In genomic region chr4:101791189-101791572, GRCh38 we compare ENCODE assay signal across 8 cellular contexts. TPM values are rescaled to one million over a fixed set of nuclear protein-coding genes. Genes with fewer than 3 reads are reported as not detected.
DNase-seq lines count a peak whose midpoint lies in the region; ATAC-seq, FAIRE-seq and TF ChIP-seq lines count a peak whose summit lies in the region.

No MANE protein-coding gene starts in this region.

- H3K4me3 Mint-ChIP-seq in activated naive CD4-positive, alpha-beta T cell treated with anti-CD3 and anti-CD28 coated beads for 36 hours = peak overlapping the region; percentile 50

- peak overlapping the region; percentile 59; the same call in 1 of the 2 replicates for H3K4me3 ChIP-seq in GM12878
- H3K4me3 ChIP-seq in mesendoderm (ENCODE audit: low read length) = peak overlapping the region; percentile 42

- CTCF ChIA-PET in activated naive CD4-positive, alpha-beta T cell treated with anti-CD3 and anti-CD28 coated beads for 36 hours (lab: Charles Lee) = no interaction called here
- CTCF ChIA-PET in GM12878 (lab: Yijun Ruan, JAX) = no interaction called here

- H3K9me3 ChIP-seq in GM12878 (replicated peaks; ENCODE audit: control insufficient read depth, insufficient read depth, low read length) = no peaks in the 10 kb centered on the region

- H2BK120ac ChIP-seq in mesendoderm (ENCODE audit: low read depth, low read length) = peak overlapping the region; percentile 73

- H3K79me2 ChIP-seq in GM12878 (ENCODE audit: control insufficient read depth, insufficient read depth, low read length) = no peaks in the 10 kb centered on the region
- H3K79me2 ChIP-seq in mesendoderm (ENCODE audit: control insufficient read depth, insufficient read depth, low read length) = no peaks in the 10 kb centered on the region

- H3K27ac ChIP-seq in GM12878 (ENCODE audit: control insufficient read depth, insufficient read depth) (no peak overlapping the region), mesendoderm (ENCODE audit: low read depth, low read length) (no peak overlapping the region)

- H3K4ac ChIP-seq in mesendoderm (ENCODE audit: low read depth, low read length) = no peak overlapping the region

- H3K4me2 ChIP-seq in GM12878 (ENCODE audit: control insufficient read depth, insufficient read depth) (peak overlapping the region; percentile 87), mesendoderm (ENCODE audit: low read length) (peak overlapping the region; percentile 70)

- FAIRE-seq in GM12878 (lab: Jason Lieb, UNC) = no peak

- peak overlapping the region; percentile 41 for H2AFZ ChIP-seq in GM12878 (ENCODE audit: control insufficient read depth, low read depth, low read length)

- H3K27me3 ChIP-seq in GM12878 (replicated peaks in 1 of 2; ENCODE audit: control insufficient read depth in 2 of 2, insufficient read depth in 2 of 2, low read length in 1 of 2) = peaks cover 0 to 3% of the 10 kb centered on the region in 2 experiments; a peak in 1 of 4 replicates
- no peaks in the 10 kb centered on the region for H3K27me3 ChIP-seq in mesendoderm (ENCODE audit: insufficient read depth, low read length, poor library complexity)

- no peak overlapping the region for H3K27ac Mint-ChIP-seq in activated naive CD4-positive, alpha-beta T cell treated with anti-CD3 and anti-CD28 coated beads for 36 hours

- no peak for TF ChIP-seq POLR2A in GM12878 (IDR thresholded peaks at IDR 0.05; ENCODE audit: low read depth, low read length)

- 1% methylated on average over 11 of the region's 11 CpGs for WGBS in GM12878 (ENCODE audit: insufficient coverage, insufficient replicate concordance, low lambda C conversion rate, missing lambda C conversion rate)
- WGBS in mesendoderm (ENCODE audit: extremely low coverage, insufficient coverage, low lambda C conversion rate) = no CpG with 5 or more reads among the region's 11 CpGs

- H3K79me1 ChIP-seq in mesendoderm (ENCODE audit: low read length) = no peaks in the 10 kb centered on the region

- no peak for TF ChIP-seq EP300 in GM12878 (IDR thresholded peaks at IDR 0.05; ENCODE audit: borderline replicate concordance in 1 of 2, control insufficient read depth in 1 of 2, low read depth in 2 of 2, low read length in 2 of 2)

- BruUV-seq in GM12878 (replicated peaks; lab: Mats Ljungman, UMichigan) = no TSS peak

- SMC1A ChIA-PET in GM12878 (lab: Charles Lee; ENCODE audit: uncharacterized antibody, unreplicated experiment) = interaction anchor here (1.0 kb wide), 1 partner anchor 26 kb away, joined by 3 read pairs; no protein-coding TSS in a partner anchor

- no peak overlapping the region for H4K8ac ChIP-seq in mesendoderm (ENCODE audit: low read depth, low read length)

- H3K23ac ChIP-seq in mesendoderm (ENCODE audit: low read length) = no peak overlapping the region

- H2BK5ac ChIP-seq in mesendoderm (ENCODE audit: low read length) = no peak overlapping the region

- peaks cover 9% of the 10 kb centered on the region for H3K4me1 Mint-ChIP-seq in activated naive CD4-positive, alpha-beta T cell treated with anti-CD3 and anti-CD28 coated beads for 36 hours (ENCODE audit: low read depth)

- H2AK5ac ChIP-seq in mesendoderm (ENCODE audit: low read length) = no peak overlapping the region

- H3K27me3 Mint-ChIP-seq in activated naive CD4-positive, alpha-beta T cell treated with anti-CD3 and anti-CD28 coated beads for 36 hours (ENCODE audit: low read depth) = peaks cover 38% of the 10 kb centered on the region

- TF ChIP-seq CTCF in GM12878 (IDR thresholded peaks at IDR 0.05 in 2 of 3, conservative IDR thresholded peaks at IDR 0.05 in 1 of 3; ENCODE audit: control insufficient read depth in 2 of 3, extremely low read depth in 1 of 3, insufficient read depth in 1 of 3, low read depth in 3 of 3, low read length in 3 of 3) = no peak

- POLR2A ChIA-PET in GM12878 (lab: Charles Lee) = no interaction called here

- intact Hi-C loops in activated naive CD4-positive, alpha-beta T cell treated with anti-CD3 and anti-CD28 coated beads for 36 hours (cut with micrococcal nuclease) = no loop called here
- intact Hi-C loops in GM12878 (cut with micrococcal nuclease; ENCODE audit: unreplicated experiment) = loop anchor here (2.0 kb wide), 1 partner anchor 16 kb away; no protein-coding TSS in a partner anchor

- in situ Hi-C loops in GM12878 (cut with MboI) = no loop called here

- RAD21 ChIA-PET in GM12878 (lab: Charles Lee; ENCODE audit: unreplicated experiment) = no interaction called here

- H3K9me3 Mint-ChIP-seq in activated naive CD4-positive, alpha-beta T cell treated with anti-CD3 and anti-CD28 coated beads for 36 hours = no peaks in the 10 kb centered on the region

- H3K9ac ChIP-seq in GM12878 (ENCODE audit: control insufficient read depth, insufficient read depth, low read length) = 0 out of 2 replicates have a peak overlapping the region, but pooled peaks have one; percentile 20
- peak overlapping the region; percentile 71 for H3K9ac ChIP-seq in mesendoderm (ENCODE audit: low read length)

- H3K56ac ChIP-seq in mesendoderm (ENCODE audit: low read length) = peak overlapping the region; percentile 81

- peak overlapping the region; percentile 100 for H3K18ac ChIP-seq in mesendoderm (ENCODE audit: low read length)

- H3K4me1 ChIP-seq in GM12878 (ENCODE audit: control insufficient read depth, insufficient read depth, low read length) (peaks cover 9% of the 10 kb centered on the region), mesendoderm (ENCODE audit: control insufficient read depth, low read depth, low read length) (no peaks in the 10 kb centered on the region)

- H3K36me3 ChIP-seq in GM12878 (ENCODE audit: control insufficient read depth in 2 of 2, insufficient read depth in 2 of 2, low read length in 1 of 2) (no peaks in the 10 kb centered on the region), mesendoderm (ENCODE audit: control insufficient read depth, insufficient read depth, low read length) (no peaks in the 10 kb centered on the region)

- no peak overlapping the region for H4K5ac ChIP-seq in mesendoderm (ENCODE audit: low read length)

- no peak for TF ChIP-seq RAD21 in GM12878 (IDR thresholded peaks at IDR 0.05; ENCODE audit: insufficient read depth, low read depth, low read length)

- H4K20me1 ChIP-seq in GM12878 (ENCODE audit: control insufficient read depth, insufficient read depth) = no peaks in the 10 kb centered on the region

- no peak for DNase-seq in activated naive CD4-positive, alpha-beta T cell treated with anti-CD3 and anti-CD28 coated beads for 36 hours
- no peak for DNase-seq in activated naive CD4-positive, alpha-beta T cell treated with Interleukin-2 at 50 U/mL for 16 hours
- DNase-seq in GM12878 (ENCODE audit: low read depth, low spot score) (no peak), mesendoderm (no peak), T1000 (lab: John Stamatoyannopoulos, UW) (no peak), retina (no peak), NCI-H2227 treated with DMSO at 0.1 percent for 48 hours (lab: John Stamatoyannopoulos, UW) (no peak)

- H3K36me3 Mint-ChIP-seq in activated naive CD4-positive, alpha-beta T cell treated with anti-CD3 and anti-CD28 coated beads for 36 hours (ENCODE audit: low read depth) = no peaks in the 10 kb centered on the region

- ATAC-seq in HG03460 (IDR thresholded peaks at IDR 0.05; ENCODE audit: unreplicated experiment) (peak; percentile 1), GM12878 (peak; percentile 28)

- no peak overlapping the region for H2BK15ac ChIP-seq in mesendoderm (replicated peaks; ENCODE audit: low read depth)

TF ChIP-seq in GM12878, 131 proteins besides CTCF, POLR2A, EP300 and RAD21:
- TF ChIP-seq BMI1 (IDR thresholded peaks at IDR 0.05; ENCODE audit: borderline replicate concordance) (peak; percentile 7; the same call in 1 of the 2 replicates), STAT3 (IDR thresholded peaks at IDR 0.05; ENCODE audit: low read depth, low read length) (no peak)

RNA-seq across cellular contexts. Expression of gene BANK1, which starts 0.7 kb away (rescaled TPM):
- total RNA-seq in activated naive CD4-positive, alpha-beta T cell treated with anti-CD3 and anti-CD28 coated beads for 36 hours = under 1 TPM; 0.07 to 0.17 TPM
- total RNA-seq in GM12878 (2013; cell fraction: nucleolus; rRNA removed) = 1.9 and 2.2 TPM in 2 replicates
- total RNA-seq in GM12878 (2014; rRNA removed) = 0.17 and 0.44 TPM in 2 replicates
- total RNA-seq in GM12878 (2014; rRNA removed; fragmentation: Illumina TruSeq; extraction: Trizol) = 0.32 and 0.40 TPM in 2 replicates
- total RNA-seq in GM12878 (2021) = 0.37 and 0.44 TPM in 2 replicates
- polyA plus RNA-seq in GM12878 (2011; ENCODE audit: low read depth) = 0.42 TPM
- polyA plus RNA-seq in GM12878 (2011; rRNA removed) = 2.1 and 2.5 TPM in 2 replicates
- polyA plus RNA-seq in GM12878 (2011; cell fraction: cytosol; rRNA removed) = 0.58 and 1.4 TPM in 2 replicates
- polyA plus RNA-seq in GM12878 (2011; cell fraction: nucleus; rRNA removed) = 2.2 and 3.1 TPM in 2 replicates
- 0.67 and 0.80 TPM in 2 replicates for polyA plus RNA-seq in GM12878 (2012)
- 0.44 and 0.78 TPM in 2 replicates for polyA plus RNA-seq in GM12878 (2014; fragmentation: Illumina TruSeq; extraction: Trizol)
- polyA plus RNA-seq in GM12878 (2014; fragmentation: Nextera tagmentation; extraction: Ambion mirVana) = under 1 TPM; 0.22 to 0.35 TPM
- polyA plus RNA-seq in GM12878 (2014; rRNA removed) = 0.13 and 0.44 TPM in 2 replicates
- polyA plus RNA-seq in GM12878 (2016; fragmentation: Nextera tagmentation; extraction: Ambion mirVana) = under 1 TPM; 0.50 to 0.84 TPM
- 0.21 and 1.2 TPM in 2 replicates for polyA minus RNA-seq in GM12878 (2011; rRNA and poly(A)+ RNA removed)
- polyA minus RNA-seq in GM12878 (2011; cell fraction: cytosol; rRNA and poly(A)+ RNA removed) = 1.2 TPM in 1 of 2 replicates, not detected in the other
- 1.3 and 3.0 TPM in 2 replicates for polyA minus RNA-seq in GM12878 (2011; cell fraction: nucleus; rRNA and poly(A)+ RNA removed)
- polyA plus RNA-seq in mesendoderm (2013, experiment 1 of 2) = 2.1 TPM
- polyA plus RNA-seq in mesendoderm (2013, experiment 2 of 2) = 2.8 TPM
